Comparison of ENCODE assay signal across 9 cellular contexts in genomic region chr10:29804025-29804852, GRCh38.
DNase-seq lines count a peak whose midpoint lies in the region; ATAC-seq and TF ChIP-seq lines count a peak whose summit lies in the region.
"Had no signal": no experiment of that assay in that cellular context is flagged by ENCODE, and none has a peak within 500 bp of the region (broad histone marks: within the 10 kb centered on the region; RNA-seq: fewer than 3 reads in every experiment).

No MANE protein-coding gene starts in this region.

- peaks cover 44% of the 10 kb centered on the region for H3K4me1 Mint-ChIP-seq in chondrocyte (ENCODE audit: low read depth)

- no peaks in the 10 kb centered on the region for H3K4me1 ChIP-seq in MM.1S (ENCODE audit: low read length)

- no peaks in the 10 kb centered on the region for H3K9me3 ChIP-seq in MM.1S (replicated peaks; ENCODE audit: insufficient read depth, low read length)

- no peaks in the 10 kb centered on the region for H3K9me3 Mint-ChIP-seq in chondrocyte (ENCODE audit: low read depth)

- peak overlapping the region; percentile 20; the same call in 1 of the 2 replicates for H3K4me2 ChIP-seq in MM.1S (ENCODE audit: low read depth, low read length)

- H3K27me3 ChIP-seq in MM.1S (replicated peaks; ENCODE audit: insufficient read depth, low read length): no peaks in the 10 kb centered on the region
- H3K27me3 ChIP-seq in H7 (ENCODE audit: control insufficient read depth, insufficient read depth, low read length): no peaks in the 10 kb centered on the region; the same call in 1 of the 2 replicates

- no peaks in the 10 kb centered on the region for H3K27me3 Mint-ChIP-seq in chondrocyte (ENCODE audit: low read depth)

- ATAC-seq in GM21528 (IDR thresholded peaks at IDR 0.05; ENCODE audit: low FRiP score, unreplicated experiment) (no peak), GM21576 (IDR thresholded peaks at IDR 0.05; ENCODE audit: unreplicated experiment) (no peak)

- H3K4me3 Mint-ChIP-seq in chondrocyte (ENCODE audit: unreplicated experiment): no peak overlapping the region
- H3K4me3 Mint-ChIP-seq: IgD-negative memory B cell had no signal

- no peaks in the 10 kb centered on the region for H3K36me3 ChIP-seq in MM.1S (replicated peaks; ENCODE audit: insufficient read depth, low read length)
- H3K36me3 ChIP-seq in H7 (replicated peaks; ENCODE audit: control insufficient read depth, insufficient read depth, low read length): no peaks in the 10 kb centered on the region

- H3K27ac ChIP-seq in MM.1S (ENCODE audit: low read length): peak overlapping the region; percentile 1; the same call in 1 of the 2 replicates

- TF ChIP-seq CTCF in MM.1S (IDR thresholded peaks at IDR 0.05; ENCODE audit: low read length): no peak
- no peak for TF ChIP-seq CTCF in chondrocyte (IDR thresholded peaks at IDR 0.05)

- H3K9me2 ChIP-seq in MM.1S (replicated peaks; ENCODE audit: insufficient read depth, low read length): no peaks in the 10 kb centered on the region

- no peaks in the 10 kb centered on the region for H3K79me2 ChIP-seq in MM.1S (ENCODE audit: low read length)

- peak overlapping the region; percentile 96 for H3K27ac Mint-ChIP-seq in chondrocyte (ENCODE audit: unreplicated experiment)

- H3F3A ChIP-seq in MM.1S (ENCODE audit: insufficient read depth, low read length): no peaks in the 10 kb centered on the region

- H4K20me1 ChIP-seq in MM.1S (ENCODE audit: insufficient read depth, low read length): no peaks in the 10 kb centered on the region

- H3K4me3 ChIP-seq in MM.1S (ENCODE audit: low read length) (no peak overlapping the region), H7 (ENCODE audit: insufficient read depth, low read depth, low read length) (no peak overlapping the region)

- H2AFZ ChIP-seq in MM.1S (ENCODE audit: low read length): no peak overlapping the region

- DNase-seq in DMS 273 treated with DMSO at 0.1 percent for 48 hours (lab: John Stamatoyannopoulos, UW): peak; percentile 26
- no peak for DNase-seq in MM.1S
- no peak for DNase-seq in chondrocyte (ENCODE audit: low spot score)
- peak; percentile 94 for DNase-seq in myocyte (ENCODE audit: low read depth)
- DNase-seq in H7: no peak
- DNase-seq in mesenteric fat pad (ENCODE audit: low spot score): no peak

- H3K36me3 Mint-ChIP-seq in chondrocyte (ENCODE audit: low read depth): no peaks in the 10 kb centered on the region
- H3K36me3 Mint-ChIP-seq: IgD-negative memory B cell had no signal

- no peak overlapping the region for H3K9ac ChIP-seq in MM.1S (ENCODE audit: low read length)

Comparison
In these comparisons a context has a peak if more than half of its experiments do, and no peak if none do; other contexts are left out.
1. DNase-seq: peak in DMS 273 treated with DMSO at 0.1 percent for 48 hours (single experiment) and myocyte (single experiment); none in MM.1S (single experiment), chondrocyte (single experiment), H7 (single experiment) and mesenteric fat pad (single experiment).